In the genomic region with DNA sequence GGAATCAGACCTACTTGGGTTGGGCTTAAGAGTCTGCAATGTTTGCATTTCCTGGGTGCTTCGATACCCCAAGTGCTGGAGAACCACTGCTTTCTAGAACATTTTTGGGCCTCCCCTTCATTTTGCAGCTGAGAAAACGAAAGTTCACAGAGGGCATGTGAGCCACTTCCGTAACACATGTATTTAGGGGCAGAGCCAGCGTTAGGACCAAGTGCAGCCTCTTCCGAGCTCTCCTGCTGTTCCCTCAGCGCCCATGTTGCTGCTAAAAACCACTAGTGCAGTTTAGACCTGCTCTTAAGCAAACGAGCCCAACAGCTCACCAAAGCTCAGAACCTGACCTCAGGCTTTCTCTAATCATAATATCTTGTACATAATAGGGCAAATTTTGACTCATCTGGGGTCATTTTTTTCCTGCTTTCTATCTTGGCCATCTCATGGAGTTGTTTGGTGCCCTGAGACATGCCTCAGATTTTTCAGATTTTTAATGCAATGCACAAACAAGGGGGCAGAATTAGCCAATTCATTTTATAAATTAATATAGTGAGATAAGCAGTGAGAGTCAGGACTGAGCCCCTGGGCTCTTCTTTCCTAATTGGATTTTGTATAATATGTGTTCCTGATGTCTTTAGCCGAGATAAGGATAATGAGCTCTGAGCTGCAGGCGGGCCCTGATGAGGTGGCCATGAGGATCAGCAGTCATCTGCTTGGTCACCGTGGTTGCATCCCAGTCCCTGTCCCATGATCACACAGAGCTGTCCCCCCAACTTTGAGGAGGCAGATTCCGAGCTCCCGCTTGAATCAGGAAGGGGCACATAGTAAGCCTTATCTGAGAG, we compare ENCODE assay signal across 8 cellular contexts. TPM values are rescaled to one million over a fixed set of nuclear protein-coding genes. Genes with fewer than 3 reads are reported as not detected.
DNase-seq lines count a peak whose midpoint lies in the region; ATAC-seq and TF ChIP-seq lines count a peak whose summit lies in the region.

No MANE protein-coding gene starts in this region.

- no peaks in the 10 kb centered on the region for H3K27me3 ChIP-seq in SK-N-SH (ENCODE audit: insufficient read depth)
- no peaks in the 10 kb centered on the region for H3K27me3 ChIP-seq in rectal smooth muscle tissue (ENCODE audit: control insufficient read depth, insufficient read depth, low read length)

- no peak for TF ChIP-seq RAD21 in SK-N-SH (IDR thresholded peaks at IDR 0.05; ENCODE audit: low read length)

- peaks cover 93% of the 10 kb centered on the region for H3K79me2 ChIP-seq in SK-N-SH (ENCODE audit: insufficient read depth)

- H3K27me3 Mint-ChIP-seq in central memory CD8-positive, alpha-beta T cell: no peaks in the 10 kb centered on the region

- TF ChIP-seq EP300 in SK-N-SH (IDR thresholded peaks at IDR 0.05; ENCODE audit: borderline replicate concordance in 1 of 2, low read depth in 1 of 2, low read length in 1 of 2): peak in 1 of 2 experiments; percentile 64; a peak in 2 of 4 replicates

- no peak for TF ChIP-seq CTCF in SK-N-SH (IDR thresholded peaks at IDR 0.05)

- H3K9ac ChIP-seq in SK-N-SH: no peak overlapping the region
- no peak overlapping the region for H3K9ac ChIP-seq in rectal smooth muscle tissue (ENCODE audit: low read length)

- peaks cover 29% of the 10 kb centered on the region for H4K20me1 ChIP-seq in SK-N-SH (ENCODE audit: insufficient read depth)

- H3F3A ChIP-seq in SK-N-SH (replicated peaks; ENCODE audit: insufficient read depth): peaks cover 31% of the 10 kb centered on the region

- peak overlapping the region; percentile 63 for H3K4me2 ChIP-seq in SK-N-SH

- CTCF ChIA-PET in SK-N-SH (lab: Yijun Ruan, JAX): interaction anchor here (1.0 to 2.0 kb wide), 3 partner anchors 10 to 195 kb away, joined by 3 to 7 read pairs (median 5); no protein-coding TSS in a partner anchor

- POLR2A ChIA-PET in SK-N-SH (lab: Yijun Ruan, JAX): interaction anchor here (0.8 kb wide), 1 partner anchor 13 kb away, joined by 3 read pairs; a partner anchor contains a TSS

- H3K9me3 ChIP-seq in SK-N-SH: no peaks in the 10 kb centered on the region

- 0 out of 2 replicates have a peak overlapping the region, but pooled peaks have one; percentile 22 for H2AFZ ChIP-seq in SK-N-SH (ENCODE audit: low read depth)

- peak overlapping the region in 1 of 2 experiments; percentile 51; a peak in 2 of 4 replicates for H3K27ac ChIP-seq in SK-N-SH (ENCODE audit: low read depth in 2 of 2, low read length in 1 of 2)
- peak overlapping the region; percentile 30 for H3K27ac ChIP-seq in rectal smooth muscle tissue (ENCODE audit: low read depth, low read length)

- peak overlapping the region; percentile 41 for H3K4me3 Mint-ChIP-seq in central memory CD8-positive, alpha-beta T cell

- ATAC-seq in central memory CD8-positive, alpha-beta T cell (replicated peaks; ENCODE audit: extremely low read depth, poor library complexity, severe bottlenecking): peak; percentile 91
- ATAC-seq in GM18502 (IDR thresholded peaks at IDR 0.05; ENCODE audit: poor library complexity, unreplicated experiment) (no peak), GM19035 (IDR thresholded peaks at IDR 0.05; ENCODE audit: unreplicated experiment) (no peak)

- peak overlapping the region; percentile 85 for H3K27ac Mint-ChIP-seq in central memory CD8-positive, alpha-beta T cell (ENCODE audit: low read depth)

- H3K4me3 ChIP-seq in SK-N-SH (ENCODE audit: low read depth in 2 of 2, low read length in 1 of 2) (no peak overlapping the region), rectal smooth muscle tissue (ENCODE audit: low read length) (no peak overlapping the region)

- peaks cover 5% of the 10 kb centered on the region for H3K36me3 Mint-ChIP-seq in central memory CD8-positive, alpha-beta T cell (ENCODE audit: insufficient read depth)

- peaks cover 26% of the 10 kb centered on the region for H3K4me1 Mint-ChIP-seq in central memory CD8-positive, alpha-beta T cell

- no peaks in the 10 kb centered on the region for H3K36me3 ChIP-seq in SK-N-SH (replicated peaks in 1 of 2; ENCODE audit: control insufficient read depth in 1 of 2, insufficient read depth in 2 of 2, low read length in 1 of 2)
- no peaks in the 10 kb centered on the region for H3K36me3 ChIP-seq in rectal smooth muscle tissue (ENCODE audit: control insufficient read depth, insufficient read depth, low read length)

- DNase-seq in HCEC 1CT (peak; percentile 32), SK-N-SH (peak; percentile 75), medulla oblongata (ENCODE audit: extremely low spot score) (no peak)
- DNase-seq in central memory CD8-positive, alpha-beta T cell (ENCODE audit: low spot score in 2 of 2): peak in 1 of 2 donors; percentile 37
- DNase-seq in stimulated activated CD8-positive, alpha-beta memory T cell treated with anti-CD3 and anti-CD28 coated beads, Interleukin-4, amount 100 ng/mL, for 48 hours: no peak

- WGBS in SK-N-SH (ENCODE audit: low lambda C conversion rate): 56% methylated on average over 12 of the region's 12 CpGs

- H3K4me1 ChIP-seq in SK-N-SH (ENCODE audit: control insufficient read depth in 1 of 2, insufficient read depth in 2 of 2, low read depth in 1 of 2, low read length in 1 of 2) (peaks cover 17 to 45% of the 10 kb centered on the region in 2 experiments; a peak in 3 of 4 replicates), rectal smooth muscle tissue (ENCODE audit: control insufficient read depth, insufficient read depth, low read length) (peaks cover 42% of the 10 kb centered on the region)

- H3K9me2 ChIP-seq in SK-N-SH: no peaks in the 10 kb centered on the region

- H3K9me3 Mint-ChIP-seq in central memory CD8-positive, alpha-beta T cell: no peaks in the 10 kb centered on the region

TF ChIP-seq in SK-N-SH, 30 proteins besides CTCF, POLR2A, EP300 and RAD21 (continues in another document):
- TF ChIP-seq POLR2AphosphoS5 (IDR thresholded peaks at IDR 0.05; ENCODE audit: low read depth, low read length) (no peak), FOXJ3 (CRISPR knock-in tag; IDR thresholded peaks at IDR 0.05) (no peak), TEAD4 (IDR thresholded peaks at IDR 0.05; ENCODE audit: borderline replicate concordance, insufficient read depth) (0 out of 2 replicates have a peak, but pooled peaks have one; percentile 32), EZH2phosphoT487 (IDR thresholded peaks at IDR 0.05; ENCODE audit: borderline replicate concordance, low read depth) (no peak), RXRA (IDR thresholded peaks at IDR 0.05; ENCODE audit: borderline replicate concordance, low read depth) (no peak), GATA2 (CRISPR knock-in tag; IDR thresholded peaks at IDR 0.05) (peak; percentile 70), MXI1 (IDR thresholded peaks at IDR 0.05; ENCODE audit: low read depth, low read length) (no peak)
- TF ChIP-seq, protein P1, sequence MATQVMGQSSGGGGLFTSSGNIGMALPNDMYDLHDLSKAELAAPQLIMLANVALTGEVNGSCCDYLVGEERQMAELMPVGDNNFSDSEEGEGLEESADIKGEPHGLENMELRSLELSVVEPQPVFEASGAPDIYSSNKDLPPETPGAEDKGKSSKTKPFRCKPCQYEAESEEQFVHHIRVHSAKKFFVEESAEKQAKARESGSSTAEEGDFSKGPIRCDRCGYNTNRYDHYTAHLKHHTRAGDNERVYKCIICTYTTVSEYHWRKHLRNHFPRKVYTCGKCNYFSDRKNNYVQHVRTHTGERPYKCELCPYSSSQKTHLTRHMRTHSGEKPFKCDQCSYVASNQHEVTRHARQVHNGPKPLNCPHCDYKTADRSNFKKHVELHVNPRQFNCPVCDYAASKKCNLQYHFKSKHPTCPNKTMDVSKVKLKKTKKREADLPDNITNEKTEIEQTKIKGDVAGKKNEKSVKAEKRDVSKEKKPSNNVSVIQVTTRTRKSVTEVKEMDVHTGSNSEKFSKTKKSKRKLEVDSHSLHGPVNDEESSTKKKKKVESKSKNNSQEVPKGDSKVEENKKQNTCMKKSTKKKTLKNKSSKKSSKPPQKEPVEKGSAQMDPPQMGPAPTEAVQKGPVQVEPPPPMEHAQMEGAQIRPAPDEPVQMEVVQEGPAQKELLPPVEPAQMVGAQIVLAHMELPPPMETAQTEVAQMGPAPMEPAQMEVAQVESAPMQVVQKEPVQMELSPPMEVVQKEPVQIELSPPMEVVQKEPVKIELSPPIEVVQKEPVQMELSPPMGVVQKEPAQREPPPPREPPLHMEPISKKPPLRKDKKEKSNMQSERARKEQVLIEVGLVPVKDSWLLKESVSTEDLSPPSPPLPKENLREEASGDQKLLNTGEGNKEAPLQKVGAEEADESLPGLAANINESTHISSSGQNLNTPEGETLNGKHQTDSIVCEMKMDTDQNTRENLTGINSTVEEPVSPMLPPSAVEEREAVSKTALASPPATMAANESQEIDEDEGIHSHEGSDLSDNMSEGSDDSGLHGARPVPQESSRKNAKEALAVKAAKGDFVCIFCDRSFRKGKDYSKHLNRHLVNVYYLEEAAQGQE (IDR thresholded peaks at IDR 0.05; ENCODE audit: low read depth, low read length): no peak
- TF ChIP-seq, protein P2, sequence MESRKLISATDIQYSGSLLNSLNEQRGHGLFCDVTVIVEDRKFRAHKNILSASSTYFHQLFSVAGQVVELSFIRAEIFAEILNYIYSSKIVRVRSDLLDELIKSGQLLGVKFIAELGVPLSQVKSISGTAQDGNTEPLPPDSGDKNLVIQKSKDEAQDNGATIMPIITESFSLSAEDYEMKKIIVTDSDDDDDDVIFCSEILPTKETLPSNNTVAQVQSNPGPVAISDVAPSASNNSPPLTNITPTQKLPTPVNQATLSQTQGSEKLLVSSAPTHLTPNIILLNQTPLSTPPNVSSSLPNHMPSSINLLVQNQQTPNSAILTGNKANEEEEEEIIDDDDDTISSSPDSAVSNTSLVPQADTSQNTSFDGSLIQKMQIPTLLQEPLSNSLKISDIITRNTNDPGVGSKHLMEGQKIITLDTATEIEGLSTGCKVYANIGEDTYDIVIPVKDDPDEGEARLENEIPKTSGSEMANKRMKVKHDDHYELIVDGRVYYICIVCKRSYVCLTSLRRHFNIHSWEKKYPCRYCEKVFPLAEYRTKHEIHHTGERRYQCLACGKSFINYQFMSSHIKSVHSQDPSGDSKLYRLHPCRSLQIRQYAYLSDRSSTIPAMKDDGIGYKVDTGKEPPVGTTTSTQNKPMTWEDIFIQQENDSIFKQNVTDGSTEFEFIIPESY (IDR thresholded peaks at IDR 0.05; ENCODE audit: borderline replicate concordance, low read depth): no peak
- TF ChIP-seq, protein P3, sequence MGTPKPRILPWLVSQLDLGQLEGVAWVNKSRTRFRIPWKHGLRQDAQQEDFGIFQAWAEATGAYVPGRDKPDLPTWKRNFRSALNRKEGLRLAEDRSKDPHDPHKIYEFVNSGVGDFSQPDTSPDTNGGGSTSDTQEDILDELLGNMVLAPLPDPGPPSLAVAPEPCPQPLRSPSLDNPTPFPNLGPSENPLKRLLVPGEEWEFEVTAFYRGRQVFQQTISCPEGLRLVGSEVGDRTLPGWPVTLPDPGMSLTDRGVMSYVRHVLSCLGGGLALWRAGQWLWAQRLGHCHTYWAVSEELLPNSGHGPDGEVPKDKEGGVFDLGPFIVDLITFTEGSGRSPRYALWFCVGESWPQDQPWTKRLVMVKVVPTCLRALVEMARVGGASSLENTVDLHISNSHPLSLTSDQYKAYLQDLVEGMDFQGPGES (IDR thresholded peaks at IDR 0.05; ENCODE audit: low read depth, low read length): no peak

RNA-seq across cellular contexts. Expression of a gene that starts 12.9 kb away (rescaled TPM):
- 3.8 and 9.2 TPM in 2 replicates for polyA plus RNA-seq in SK-N-SH (2012; rRNA removed)
- polyA plus RNA-seq in SK-N-SH (2012; cell fraction: cytosol; rRNA removed): 7.9 and 8.2 TPM in 2 replicates
- polyA plus RNA-seq in SK-N-SH (2012; cell fraction: nucleus; rRNA removed): 14.0 and 16.0 TPM in 2 replicates

Comparison
In these comparisons a context has a peak if more than half of its experiments do, and no peak if none do; other contexts are left out.
1. DNase-seq: peak in HCEC 1CT (single experiment) and SK-N-SH (single experiment); none in medulla oblongata (single experiment) and stimulated activated CD8-positive, alpha-beta memory T cell treated with anti-CD3 and anti-CD28 coated beads, Interleukin-4, amount 100 ng/mL, for 48 hours (single experiment).